ENCODE assay signal across 21 cellular contexts in the genomic region with DNA sequence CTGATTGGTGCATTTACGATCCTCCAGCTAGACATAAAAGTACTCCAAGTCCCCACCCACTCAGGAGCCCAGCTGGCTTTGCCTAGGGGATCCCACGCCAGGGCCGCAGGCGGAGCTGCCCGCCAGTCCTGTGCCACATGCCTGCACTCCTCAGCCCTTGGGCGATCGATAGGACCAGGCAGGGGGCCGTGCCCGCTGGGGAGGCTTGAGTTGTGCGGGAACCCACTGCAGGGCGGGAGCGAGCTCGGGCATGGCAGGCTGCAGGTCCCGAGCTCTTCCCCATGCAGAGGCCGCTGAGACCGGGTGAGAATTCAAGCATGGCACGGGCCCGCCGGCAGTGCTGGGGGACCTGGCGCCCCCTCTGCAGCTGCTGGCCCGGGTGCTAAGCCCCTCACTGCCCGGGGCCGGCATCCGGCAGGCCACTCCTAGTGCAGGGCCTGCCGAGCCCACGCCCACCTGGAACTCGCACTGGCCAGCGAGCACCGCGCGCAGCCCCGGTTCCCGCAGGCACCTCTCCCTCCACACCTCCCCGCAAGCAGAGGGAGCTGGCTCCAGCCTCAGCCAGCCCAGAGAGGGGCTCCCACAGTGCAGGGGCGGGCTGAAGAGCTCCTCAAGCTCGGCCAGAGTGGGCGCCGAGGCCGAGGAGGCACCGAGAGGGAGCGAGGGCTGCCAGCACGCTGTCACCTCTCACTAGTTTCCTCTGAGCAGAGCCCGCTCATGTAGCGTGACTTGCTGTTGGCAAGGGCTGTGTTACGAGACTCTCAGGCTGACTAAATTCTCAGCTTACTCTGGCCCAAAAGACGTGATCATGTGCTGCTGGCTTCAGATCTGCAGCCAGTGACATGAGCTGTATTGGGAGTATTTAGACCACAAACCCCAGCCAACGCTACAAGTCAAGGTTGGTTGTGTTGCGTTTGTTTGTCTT.
DNase-seq lines count a peak whose midpoint lies in the region; ATAC-seq and TF ChIP-seq lines count a peak whose summit lies in the region.
"Had no signal": no experiment of that assay in that cellular context is flagged by ENCODE, and none has a peak within 500 bp of the region (broad histone marks: within the 10 kb centered on the region; RNA-seq: fewer than 3 reads in every experiment).

No MANE protein-coding gene starts in this region.

- POLR2A ChIA-PET in activated CD4-positive, alpha-beta memory T cell treated with anti-CD3 and anti-CD28 coated beads, Interleukin-2, amount 10 ng/mL, durations not matched to agents 7 days and 5 days (lab: Charles Lee), result no interaction called here

- no peaks in the 10 kb centered on the region for H3K4me1 Mint-ChIP-seq in activated CD4-positive, alpha-beta memory T cell treated with anti-CD3 and anti-CD28 coated beads, Interleukin-2, amount 10 ng/mL, durations not matched to agents 7 days and 5 days
- H3K4me1 Mint-ChIP-seq: naive B cell had no signal

- no peak overlapping the region for H3K27ac Mint-ChIP-seq in activated CD4-positive, alpha-beta memory T cell treated with anti-CD3 and anti-CD28 coated beads, Interleukin-2, amount 10 ng/mL, durations not matched to agents 7 days and 5 days
- H3K27ac Mint-ChIP-seq: naive B cell had no signal

- peak overlapping the region; percentile 80 for H3K27ac ChIP-seq in VCaP
- H3K27ac ChIP-seq: ascending aorta, esophagus muscularis mucosa, lower lobe of right lung had no signal

- H3K4me3 Mint-ChIP-seq in activated CD4-positive, alpha-beta memory T cell treated with anti-CD3 and anti-CD28 coated beads, Interleukin-2, amount 10 ng/mL, durations not matched to agents 7 days and 5 days, result no peak overlapping the region
- H3K4me3 Mint-ChIP-seq: naive B cell had no signal

- no peak overlapping the region for H3K4me3 ChIP-seq in retinal pigment epithelial cell (ENCODE audit: low read length)
- H3K4me3 ChIP-seq: ascending aorta, esophagus muscularis mucosa, lower lobe of right lung, SJCRH30 had no signal

- CTCF ChIA-PET in activated CD4-positive, alpha-beta memory T cell treated with anti-CD3 and anti-CD28 coated beads, Interleukin-2, amount 10 ng/mL, durations not matched to agents 7 days and 5 days (lab: Charles Lee), result no interaction called here

- H3K27me3 Mint-ChIP-seq in activated CD4-positive, alpha-beta memory T cell treated with anti-CD3 and anti-CD28 coated beads, Interleukin-2, amount 10 ng/mL, durations not matched to agents 7 days and 5 days, result peaks cover 3% of the 10 kb centered on the region

- ATAC-seq in GM21381 (IDR thresholded peaks at IDR 0.05; ENCODE audit: unreplicated experiment) (peak; percentile 73), GM19467 (IDR thresholded peaks at IDR 0.05; ENCODE audit: unreplicated experiment) (no peak), GM18909 (IDR thresholded peaks at IDR 0.05; ENCODE audit: poor library complexity, unreplicated experiment) (no peak)

- H3K36me3 Mint-ChIP-seq in activated CD4-positive, alpha-beta memory T cell treated with anti-CD3 and anti-CD28 coated beads, Interleukin-2, amount 10 ng/mL, durations not matched to agents 7 days and 5 days (ENCODE audit: low read depth), result no peaks in the 10 kb centered on the region
- H3K36me3 Mint-ChIP-seq: naive B cell had no signal

- TF ChIP-seq CTCF in VCaP (conservative IDR thresholded peaks at IDR 0.05) (no peak), retinal pigment epithelial cell (conservative IDR thresholded peaks at IDR 0.05; ENCODE audit: low read depth, low read length) (no peak)

- DNase-seq in glomerular visceral epithelial cell (ENCODE audit: extremely low spot score), result peak; percentile 88
- peak; percentile 49 for DNase-seq in retinal pigment epithelial cell (ENCODE audit: low read depth)
- no peak for DNase-seq in NCI-H69 (lab: John Stamatoyannopoulos, UW)
- DNase-seq in activated CD4-positive, alpha-beta memory T cell treated with anti-CD3 and anti-CD28 coated beads, Interleukin-2, amount 10 ng/mL, durations not matched to agents 7 days and 5 days, result no peak
- DNase-seq: activated CD4-positive, alpha-beta T cell treated with anti-CD3 and anti-CD28 coated beads for 1 hour; activated gamma-delta T cell treated with Interleukin-2 at 50 U/mL for 16 hours; Calu3; cortex of kidney; lower lobe of right lung; naive B cell; NCI-H187; NCI-H446 treated with DMSO at 0.1 percent for 48 hours; SJCRH30; stimulated activated CD4-positive, alpha-beta T cell treated with anti-CD3 and anti-CD28 coated beads, Interleukin-2, amount 100 ng/mL, for 48 hours; T-helper 9 cell had no signal

- no peaks in the 10 kb centered on the region for H3K9me3 Mint-ChIP-seq in activated CD4-positive, alpha-beta memory T cell treated with anti-CD3 and anti-CD28 coated beads, Interleukin-2, amount 10 ng/mL, durations not matched to agents 7 days and 5 days

Comparison
In these comparisons a context has a peak if more than half of its experiments do, and no peak if none do; other contexts are left out.
1. DNase-seq: peak in glomerular visceral epithelial cell (single experiment) and retinal pigment epithelial cell (single experiment); none in NCI-H69 (single experiment) and activated CD4-positive, alpha-beta memory T cell treated with anti-CD3 and anti-CD28 coated beads, Interleukin-2, amount 10 ng/mL, durations not matched to agents 7 days and 5 days (single experiment).